Comparison of ENCODE assay signal across 8 cellular contexts in the genomic region with DNA sequence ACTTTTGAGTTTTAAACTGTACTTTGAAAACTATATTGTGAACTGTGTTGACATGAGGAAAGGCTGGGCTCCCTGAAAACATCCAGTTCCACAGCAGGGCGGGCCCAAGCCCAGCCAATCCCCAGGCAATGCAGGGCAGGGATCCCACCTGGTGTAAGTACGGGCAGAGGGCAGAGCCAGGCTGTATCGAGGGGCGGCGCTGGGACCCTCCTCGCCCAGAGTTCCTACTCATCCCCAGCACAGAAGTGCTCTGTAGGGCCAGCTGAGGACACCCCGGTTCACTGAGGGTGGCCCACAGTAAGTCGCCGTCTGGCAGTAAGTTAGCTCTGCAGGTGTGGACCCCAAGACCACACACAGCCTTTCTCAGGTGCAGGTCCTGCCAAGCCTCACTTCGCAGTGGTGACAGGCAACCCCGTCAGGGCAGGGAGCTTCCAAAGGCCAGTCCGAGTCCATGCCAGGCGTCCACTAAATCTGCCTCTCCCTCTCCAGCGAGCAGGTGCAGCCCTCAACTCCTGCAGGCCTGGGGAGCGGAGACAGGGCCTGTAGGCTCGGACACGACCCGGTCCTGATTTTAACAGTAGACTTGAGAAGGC. TPM values are rescaled to one million over a fixed set of nuclear protein-coding genes. Genes with fewer than 3 reads are reported as not detected.
DNase-seq lines count a peak whose midpoint lies in the region; ATAC-seq and TF ChIP-seq lines count a peak whose summit lies in the region.

No MANE protein-coding gene starts in this region.

- H3K9me3 Mint-ChIP-seq in natural killer cell treated with Interleukin-12 subunit alpha and Interleukin-12 subunit beta and Interleukin-15 and Interleukin-18, amount 100 ng/mL, for 72 hours: no peaks in the 10 kb centered on the region
- H3K9me3 Mint-ChIP-seq in natural killer cell: no peaks in the 10 kb centered on the region
- no peaks in the 10 kb centered on the region for H3K9me3 Mint-ChIP-seq in activated naive CD8-positive, alpha-beta T cell treated with anti-CD3 and anti-CD28 coated beads, Interleukin-2, amount 50 U/mL, for 24 hours

- TF ChIP-seq CTCF in natural killer cell (IDR thresholded peaks at IDR 0.05): no peak
- TF ChIP-seq CTCF in lower lobe of right lung (IDR thresholded peaks at IDR 0.05): no peak
- no peak for TF ChIP-seq CTCF in vagina (IDR thresholded peaks at IDR 0.05)

- no peaks in the 10 kb centered on the region for H3K36me3 Mint-ChIP-seq in natural killer cell treated with Interleukin-12 subunit alpha and Interleukin-12 subunit beta and Interleukin-15 and Interleukin-18, amount 100 ng/mL, for 72 hours
- H3K36me3 Mint-ChIP-seq in natural killer cell: no peaks in the 10 kb centered on the region
- no peaks in the 10 kb centered on the region for H3K36me3 Mint-ChIP-seq in activated naive CD8-positive, alpha-beta T cell treated with anti-CD3 and anti-CD28 coated beads, Interleukin-2, amount 50 U/mL, for 24 hours (ENCODE audit: low read depth)

- no peaks in the 10 kb centered on the region for H3K9me3 ChIP-seq in lower lobe of right lung
- H3K9me3 ChIP-seq in vagina: no peaks in the 10 kb centered on the region

- DNase-seq in natural killer cell treated with Interleukin-12 subunit alpha and Interleukin-12 subunit beta and Interleukin-15 and Interleukin-18, amount 100 ng/mL, for 72 hours (ENCODE audit: low spot score): no peak
- DNase-seq in natural killer cell (no peak), lower lobe of right lung (no peak), vagina (ENCODE audit: extremely low spot score in 2 of 2) (no peak), iPS-NIHi11 (ENCODE audit: low spot score) (no peak), OCI-M2 (lab: John Stamatoyannopoulos, UW; ENCODE audit: unreplicated experiment) (no peak), MV-4-11 (lab: John Stamatoyannopoulos, UW) (no peak)
- DNase-seq in activated naive CD8-positive, alpha-beta T cell treated with anti-CD3 and anti-CD28 coated beads, Interleukin-2, amount 50 U/mL, for 24 hours: no peak

- H3K27ac ChIP-seq in lower lobe of right lung (peak overlapping the region; percentile 88), vagina (peak overlapping the region; percentile 81)

- no peak for ATAC-seq in natural killer cell treated with Interleukin-12 subunit alpha and Interleukin-12 subunit beta and Interleukin-15 and Interleukin-18, amount 100 ng/mL, for 72 hours
- ATAC-seq in natural killer cell: no peak
- ATAC-seq in activated naive CD8-positive, alpha-beta T cell treated with anti-CD3 and anti-CD28 coated beads, Interleukin-2, amount 50 U/mL, for 24 hours: no peak
- no peak for ATAC-seq in lower lobe of right lung

- peaks cover 7% of the 10 kb centered on the region for H3K36me3 ChIP-seq in lower lobe of right lung
- no peaks in the 10 kb centered on the region for H3K36me3 ChIP-seq in vagina

- H3K27me3 ChIP-seq in lower lobe of right lung (ENCODE audit: low read depth) (no peaks in the 10 kb centered on the region), vagina (no peaks in the 10 kb centered on the region)

- peaks cover 39% of the 10 kb centered on the region for H3K4me1 ChIP-seq in lower lobe of right lung
- H3K4me1 ChIP-seq in vagina: peaks cover 29% of the 10 kb centered on the region

- TF ChIP-seq POLR2A in vagina (IDR thresholded peaks at IDR 0.05): no peak

- peak overlapping the region; percentile 57 for H3K4me3 Mint-ChIP-seq in natural killer cell treated with Interleukin-12 subunit alpha and Interleukin-12 subunit beta and Interleukin-15 and Interleukin-18, amount 100 ng/mL, for 72 hours
- H3K4me3 Mint-ChIP-seq in natural killer cell: no peak overlapping the region
- peak overlapping the region; percentile 84 for H3K4me3 Mint-ChIP-seq in activated naive CD8-positive, alpha-beta T cell treated with anti-CD3 and anti-CD28 coated beads, Interleukin-2, amount 50 U/mL, for 24 hours

- H3K4me3 ChIP-seq in lower lobe of right lung (peak overlapping the region; percentile 68), vagina (peak overlapping the region in 1 of 2 donors; percentile 53)

- intact Hi-C loops in natural killer cell (cut with micrococcal nuclease): no loop called here
- intact Hi-C loops in lower lobe of right lung (cut with DNase I): no loop called here
- intact Hi-C loops in vagina (cut with DNase I): no loop called here

- no peaks in the 10 kb centered on the region for H3K27me3 Mint-ChIP-seq in natural killer cell treated with Interleukin-12 subunit alpha and Interleukin-12 subunit beta and Interleukin-15 and Interleukin-18, amount 100 ng/mL, for 72 hours
- H3K27me3 Mint-ChIP-seq in natural killer cell (ENCODE audit: low read depth in 2 of 2): no peaks in the 10 kb centered on the region
- no peaks in the 10 kb centered on the region for H3K27me3 Mint-ChIP-seq in activated naive CD8-positive, alpha-beta T cell treated with anti-CD3 and anti-CD28 coated beads, Interleukin-2, amount 50 U/mL, for 24 hours

- peak overlapping the region in 1 of 2 donors; percentile 62 for H3K27ac Mint-ChIP-seq in natural killer cell treated with Interleukin-12 subunit alpha and Interleukin-12 subunit beta and Interleukin-15 and Interleukin-18, amount 100 ng/mL, for 72 hours
- H3K27ac Mint-ChIP-seq in natural killer cell: peak overlapping the region in 1 of 2 donors; percentile 54
- H3K27ac Mint-ChIP-seq in activated naive CD8-positive, alpha-beta T cell treated with anti-CD3 and anti-CD28 coated beads, Interleukin-2, amount 50 U/mL, for 24 hours: peak overlapping the region; percentile 75

- no peaks in the 10 kb centered on the region for H3K4me1 Mint-ChIP-seq in natural killer cell treated with Interleukin-12 subunit alpha and Interleukin-12 subunit beta and Interleukin-15 and Interleukin-18, amount 100 ng/mL, for 72 hours (ENCODE audit: low read depth in 2 of 2)
- H3K4me1 Mint-ChIP-seq in natural killer cell: peaks cover 0 to 5% of the 10 kb centered on the region in 2 donors
- H3K4me1 Mint-ChIP-seq in activated naive CD8-positive, alpha-beta T cell treated with anti-CD3 and anti-CD28 coated beads, Interleukin-2, amount 50 U/mL, for 24 hours: peaks cover 8% of the 10 kb centered on the region

RNA-seq across cellular contexts. Expression of gene RASSF7, which starts 6.4 kb away (rescaled TPM):
- 10 to 100 TPM; 13.3 to 22.9 TPM for total RNA-seq in natural killer cell treated with Interleukin-12 subunit alpha and Interleukin-12 subunit beta and Interleukin-15 and Interleukin-18, amount 100 ng/mL, for 72 hours
- total RNA-seq in natural killer cell (10 to 100 TPM; 19.0 to 21.7 (median 20.0) TPM), lower lobe of right lung (71.5 TPM), vagina (14.7 TPM)

RNA-seq across cellular contexts. Expression of gene LMNTD2, which starts 6.6 kb away (rescaled TPM):
- total RNA-seq in natural killer cell treated with Interleukin-12 subunit alpha and Interleukin-12 subunit beta and Interleukin-15 and Interleukin-18, amount 100 ng/mL, for 72 hours: 1 to 10 TPM; 1.1 to 2.1 TPM
- total RNA-seq in natural killer cell (1 to 10 TPM; 3.5 to 5.2 (median 5.0) TPM), lower lobe of right lung (6.0 TPM), vagina (1.7 TPM)

RNA-seq across cellular contexts. Expression of gene PHRF1, which starts 9.1 kb away (rescaled TPM):
- total RNA-seq in natural killer cell treated with Interleukin-12 subunit alpha and Interleukin-12 subunit beta and Interleukin-15 and Interleukin-18, amount 100 ng/mL, for 72 hours: 10 to 100 TPM; 49.2 to 85.7 TPM
- total RNA-seq in natural killer cell: 10 to 100 TPM; 46.1 to 52.0 (median 46.9) TPM
- total RNA-seq in lower lobe of right lung: 31.5 TPM
- 26.0 TPM for total RNA-seq in vagina

RNA-seq across cellular contexts. Expression of gene LRRC56, which starts 29.8 kb away (rescaled TPM):
- 1 to 10 TPM in 1 of 2 donors, under 1 TPM in 1; 0.98 to 1.8 TPM for total RNA-seq in natural killer cell treated with Interleukin-12 subunit alpha and Interleukin-12 subunit beta and Interleukin-15 and Interleukin-18, amount 100 ng/mL, for 72 hours
- total RNA-seq in natural killer cell (1 to 10 TPM; 1.5 to 2.4 (median 2.2) TPM), lower lobe of right lung (7.6 TPM), vagina (0.49 TPM)

RNA-seq across cellular contexts. Expression of gene HRAS, which starts 31.8 kb away (rescaled TPM):
- 10 to 100 TPM; 33.6 to 83.5 TPM for total RNA-seq in natural killer cell treated with Interleukin-12 subunit alpha and Interleukin-12 subunit beta and Interleukin-15 and Interleukin-18, amount 100 ng/mL, for 72 hours
- total RNA-seq in natural killer cell (10 to 100 TPM; 27.6 to 35.0 (median 30.6) TPM), lower lobe of right lung (36.3 TPM), vagina (53.5 TPM)
